ENCODE assay signal across 1 cellular context in the genomic region with DNA sequence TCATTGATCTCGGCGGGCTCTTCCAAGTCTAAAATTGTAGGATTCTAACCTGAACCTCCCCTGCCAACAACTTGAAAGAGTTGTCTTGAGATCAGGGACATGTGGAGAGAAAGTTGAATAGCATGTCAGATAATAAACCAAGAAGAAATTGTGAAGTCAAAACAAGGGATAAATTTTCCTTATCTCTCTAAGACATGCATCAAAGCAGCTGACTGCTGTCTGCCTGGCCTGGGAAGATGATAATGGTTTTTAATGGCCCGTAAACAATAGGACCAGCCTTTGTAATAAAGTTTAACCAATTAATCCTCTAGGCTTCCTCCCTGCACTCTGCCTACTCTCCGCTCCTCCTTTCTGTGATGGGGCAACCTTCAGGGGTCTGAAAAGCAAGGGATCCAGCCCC.
TF ChIP-seq lines count a peak whose summit lies in the region.

No MANE protein-coding gene starts in this region.

TF ChIP-seq in K562, 482 proteins besides CTCF, POLR2A, EP300 and RAD21 (continued from another document and continues in another):
- no peak for TF ChIP-seq GTF2B (IDR thresholded peaks at IDR 0.05; ENCODE audit: extremely low read depth, insufficient read length)
- no peak for TF ChIP-seq CEBPZ (IDR thresholded peaks at IDR 0.05; ENCODE audit: borderline replicate concordance, low read depth, low read length)
- peak; percentile 32 to 87; a peak in 3 of 4 replicates for TF ChIP-seq RCOR1 (IDR thresholded peaks at IDR 0.05; ENCODE audit: borderline replicate concordance in 1 of 2, low read depth in 2 of 2, low read length in 2 of 2)
- peak; percentile 23; the same call in 1 of the 2 replicates for TF ChIP-seq ZNF274 (IDR thresholded peaks at IDR 0.05; ENCODE audit: borderline replicate concordance, low read depth, low read length)
- no peak for TF ChIP-seq RBM15 (IDR thresholded peaks at IDR 0.05; ENCODE audit: insufficient read depth, low read length)
- TF ChIP-seq JUND (IDR thresholded peaks at IDR 0.05; ENCODE audit: borderline replicate concordance, low read depth, low read length), result 0 out of 2 replicates have a peak, but pooled peaks have one; percentile 25
- no peak for TF ChIP-seq JUND (tag; IDR thresholded peaks at IDR 0.05; ENCODE audit: borderline replicate concordance, low read depth, low read length)
- TF ChIP-seq, protein P1, sequence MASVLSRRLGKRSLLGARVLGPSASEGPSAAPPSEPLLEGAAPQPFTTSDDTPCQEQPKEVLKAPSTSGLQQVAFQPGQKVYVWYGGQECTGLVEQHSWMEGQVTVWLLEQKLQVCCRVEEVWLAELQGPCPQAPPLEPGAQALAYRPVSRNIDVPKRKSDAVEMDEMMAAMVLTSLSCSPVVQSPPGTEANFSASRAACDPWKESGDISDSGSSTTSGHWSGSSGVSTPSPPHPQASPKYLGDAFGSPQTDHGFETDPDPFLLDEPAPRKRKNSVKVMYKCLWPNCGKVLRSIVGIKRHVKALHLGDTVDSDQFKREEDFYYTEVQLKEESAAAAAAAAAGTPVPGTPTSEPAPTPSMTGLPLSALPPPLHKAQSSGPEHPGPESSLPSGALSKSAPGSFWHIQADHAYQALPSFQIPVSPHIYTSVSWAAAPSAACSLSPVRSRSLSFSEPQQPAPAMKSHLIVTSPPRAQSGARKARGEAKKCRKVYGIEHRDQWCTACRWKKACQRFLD (CRISPR knock-in tag; IDR thresholded peaks at IDR 0.05), result peak; percentile 96
- TF ChIP-seq MED1 (CRISPR knock-in tag; IDR thresholded peaks at IDR 0.05; ENCODE audit: borderline replicate concordance), result no peak
- TF ChIP-seq ZNF75A (CRISPR knock-in tag; IDR thresholded peaks at IDR 0.05), result no peak
- no peak for TF ChIP-seq CHD2 (IDR thresholded peaks at IDR 0.05; ENCODE audit: low read depth, low read length)
- TF ChIP-seq RFX5 (IDR thresholded peaks at IDR 0.05; ENCODE audit: low read depth, low read length), result no peak
- TF ChIP-seq, protein P2, sequence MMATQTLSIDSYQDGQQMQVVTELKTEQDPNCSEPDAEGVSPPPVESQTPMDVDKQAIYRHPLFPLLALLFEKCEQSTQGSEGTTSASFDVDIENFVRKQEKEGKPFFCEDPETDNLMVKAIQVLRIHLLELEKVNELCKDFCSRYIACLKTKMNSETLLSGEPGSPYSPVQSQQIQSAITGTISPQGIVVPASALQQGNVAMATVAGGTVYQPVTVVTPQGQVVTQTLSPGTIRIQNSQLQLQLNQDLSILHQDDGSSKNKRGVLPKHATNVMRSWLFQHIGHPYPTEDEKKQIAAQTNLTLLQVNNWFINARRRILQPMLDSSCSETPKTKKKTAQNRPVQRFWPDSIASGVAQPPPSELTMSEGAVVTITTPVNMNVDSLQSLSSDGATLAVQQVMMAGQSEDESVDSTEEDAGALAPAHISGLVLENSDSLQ (IDR thresholded peaks at IDR 0.05), result peak; percentile 78
- TF ChIP-seq, protein P3, sequence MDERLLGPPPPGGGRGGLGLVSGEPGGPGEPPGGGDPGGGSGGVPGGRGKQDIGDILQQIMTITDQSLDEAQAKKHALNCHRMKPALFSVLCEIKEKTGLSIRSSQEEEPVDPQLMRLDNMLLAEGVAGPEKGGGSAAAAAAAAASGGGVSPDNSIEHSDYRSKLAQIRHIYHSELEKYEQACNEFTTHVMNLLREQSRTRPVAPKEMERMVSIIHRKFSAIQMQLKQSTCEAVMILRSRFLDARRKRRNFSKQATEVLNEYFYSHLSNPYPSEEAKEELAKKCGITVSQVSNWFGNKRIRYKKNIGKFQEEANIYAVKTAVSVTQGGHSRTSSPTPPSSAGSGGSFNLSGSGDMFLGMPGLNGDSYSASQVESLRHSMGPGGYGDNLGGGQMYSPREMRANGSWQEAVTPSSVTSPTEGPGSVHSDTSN (CRISPR knock-in tag; IDR thresholded peaks at IDR 0.05; ENCODE audit: low read depth), result no peak
- TF ChIP-seq, protein P3 (tag; conservative IDR thresholded peaks at IDR 0.05; ENCODE audit: low read depth), result peak; percentile 97
- TF ChIP-seq, protein P4, sequence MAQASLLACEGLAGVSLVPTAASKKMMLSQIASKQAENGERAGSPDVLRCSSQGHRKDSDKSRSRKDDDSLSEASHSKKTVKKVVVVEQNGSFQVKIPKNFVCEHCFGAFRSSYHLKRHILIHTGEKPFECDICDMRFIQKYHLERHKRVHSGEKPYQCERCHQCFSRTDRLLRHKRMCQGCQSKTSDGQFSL (CRISPR knock-in tag; IDR thresholded peaks at IDR 0.05), result no peak
- TF ChIP-seq, protein P4 (tag; IDR thresholded peaks at IDR 0.05), result no peak
- TF ChIP-seq STAT5A (IDR thresholded peaks at IDR 0.05; ENCODE audit: borderline replicate concordance, low read length), result peak; percentile 83
- TF ChIP-seq ARNT (IDR thresholded peaks at IDR 0.05), result peak; percentile 23 to 84; a peak in 2 of 4 replicates
- no peak for TF ChIP-seq ZNF3 (CRISPR knock-in tag; IDR thresholded peaks at IDR 0.05)
- no peak for TF ChIP-seq ZNF551 (CRISPR knock-in tag; IDR thresholded peaks at IDR 0.05)
- TF ChIP-seq FOXK2 (conservative IDR thresholded peaks at IDR 0.05 in 1 of 2, IDR thresholded peaks at IDR 0.05 in 1 of 2; ENCODE audit: low read depth in 2 of 2), result peak; percentile 50 to 61; a peak in 2 of 4 replicates
- peak in 1 of 2 experiments; percentile 72 for TF ChIP-seq AFF1 (IDR thresholded peaks at IDR 0.05; ENCODE audit: low read depth in 1 of 2, partially characterized antibody in 2 of 2)
- no peak for TF ChIP-seq ZBTB7A (IDR thresholded peaks at IDR 0.05; ENCODE audit: borderline replicate concordance, control insufficient read depth, low read depth, low read length)
- 0 out of 2 replicates have a peak, but pooled peaks have one; percentile 19 for TF ChIP-seq KDM2B (CRISPR knock-in tag; IDR thresholded peaks at IDR 0.05)
- peak; percentile 71; the same call in 1 of the 2 replicates for TF ChIP-seq HDAC2 (IDR thresholded peaks at IDR 0.05)
- TF ChIP-seq ZNF197 (CRISPR knock-in tag; IDR thresholded peaks at IDR 0.05; ENCODE audit: low read depth), result peak; percentile 87
- peak; percentile 77 to 85 for TF ChIP-seq KDM1A (IDR thresholded peaks at IDR 0.05)
- TF ChIP-seq ZNF507 (tag; conservative IDR thresholded peaks at IDR 0.05), result no peak
- no peak for TF ChIP-seq ETV6 (IDR thresholded peaks at IDR 0.05; ENCODE audit: borderline replicate concordance in 1 of 2, low read depth in 2 of 2, low read length in 1 of 2)
- no peak for TF ChIP-seq ETV6 (CRISPR knock-in tag; IDR thresholded peaks at IDR 0.05; ENCODE audit: borderline replicate concordance)
- no peak for TF ChIP-seq ZNF212 (CRISPR knock-in tag; IDR thresholded peaks at IDR 0.05)
- 0 out of 2 replicates have a peak, but pooled peaks have one; percentile 24 for TF ChIP-seq MYNN (IDR thresholded peaks at IDR 0.05)
- TF ChIP-seq MYNN (CRISPR knock-in tag; IDR thresholded peaks at IDR 0.05), result no peak
- peak; percentile 91 for TF ChIP-seq FOXM1 (IDR thresholded peaks at IDR 0.05; ENCODE audit: low read depth)
- TF ChIP-seq FOXM1 (CRISPR knock-in tag; IDR thresholded peaks at IDR 0.05; ENCODE audit: low read depth), result no peak
- TF ChIP-seq ZNF174 (CRISPR knock-in tag; IDR thresholded peaks at IDR 0.05), result no peak
- TF ChIP-seq FOSL1 (tag; conservative IDR thresholded peaks at IDR 0.05), result peak; percentile 64
- no peak for TF ChIP-seq SREBF1 (IDR thresholded peaks at IDR 0.05; ENCODE audit: borderline replicate concordance, low read depth, low read length)
- TF ChIP-seq DPF2 (IDR thresholded peaks at IDR 0.05), result peak; percentile 92
- TF ChIP-seq SMAD1 (IDR thresholded peaks at IDR 0.05; ENCODE audit: low read depth, low read length, partially characterized antibody), result peak; percentile 46
- TF ChIP-seq POLR2AphosphoS5 (IDR thresholded peaks at IDR 0.05; ENCODE audit: control insufficient read depth, insufficient read depth, low read depth, low read length), result peak; percentile 89
- TF ChIP-seq SMARCA4 (IDR thresholded peaks at IDR 0.05), result peak; percentile 90
- 0 out of 2 replicates have a peak, but pooled peaks have one; percentile 28 for TF ChIP-seq NCOA1 (IDR thresholded peaks at IDR 0.05; ENCODE audit: low read depth)
- peak; percentile 96 for TF ChIP-seq KLF16 (IDR thresholded peaks at IDR 0.05)
- peak; percentile 72; the same call in 1 of the 2 replicates for TF ChIP-seq ZEB2 (IDR thresholded peaks at IDR 0.05)
- TF ChIP-seq GTF2A2 (tag; IDR thresholded peaks at IDR 0.05), result no peak
- peak; percentile 68 for TF ChIP-seq ETV1 (tag; conservative IDR thresholded peaks at IDR 0.05; ENCODE audit: low read depth)
- TF ChIP-seq ELF2 (CRISPR knock-in tag; IDR thresholded peaks at IDR 0.05), result no peak
- no peak for TF ChIP-seq TFAM (CRISPR knock-in tag; conservative IDR thresholded peaks at IDR 0.05)
- peak; percentile 61; the same call in 1 of the 2 replicates for TF ChIP-seq GATAD2B (IDR thresholded peaks at IDR 0.05; ENCODE audit: borderline replicate concordance)
- TF ChIP-seq ZNF316 (IDR thresholded peaks at IDR 0.05), result no peak
- no peak for TF ChIP-seq ERF (CRISPR knock-in tag; IDR thresholded peaks at IDR 0.05)
- 0 out of 2 replicates have a peak, but pooled peaks have one; percentile 80 for TF ChIP-seq ZNF584 (CRISPR knock-in tag; IDR thresholded peaks at IDR 0.05; ENCODE audit: low read depth)
- peak; percentile 97 for TF ChIP-seq TAL1 (IDR thresholded peaks at IDR 0.05)
